Comparison of ENCODE assay signal across 31 cellular contexts in the genomic region with DNA sequence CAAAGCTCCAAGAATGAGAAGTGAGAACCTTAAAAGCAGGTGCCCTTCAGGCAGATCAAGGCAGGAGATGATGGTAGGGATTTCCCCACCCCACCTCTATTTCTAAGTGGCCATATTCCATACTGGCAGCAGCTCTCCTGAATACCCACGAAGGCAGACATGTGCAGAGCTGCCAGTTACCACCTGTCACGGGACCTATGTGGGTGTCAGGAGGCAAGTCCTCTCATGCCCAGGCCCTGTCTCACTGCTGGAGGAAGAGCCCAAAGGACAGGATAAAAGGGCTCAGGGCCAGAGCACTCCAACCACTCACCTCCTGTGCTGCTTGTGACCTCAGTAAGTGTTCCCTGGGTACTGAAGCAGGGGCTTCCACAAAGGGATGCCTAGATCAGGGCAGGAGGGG. TPM values are rescaled to one million over a fixed set of nuclear protein-coding genes. Genes with fewer than 3 reads are reported as not detected.
"Had no signal": no experiment of that assay in that cellular context is flagged by ENCODE, and none has a peak within 500 bp of the region (broad histone marks: within the 10 kb centered on the region; RNA-seq: fewer than 3 reads in every experiment).

No MANE protein-coding gene starts in this region.

- H3K4me1 Mint-ChIP-seq: activated B cell treated with CpG ODN at 0.5 μM for 24 hours; activated CD4-positive, alpha-beta T cell treated with anti-CD3 and anti-CD28 coated beads, Interleukin-2, amount 10 ng/mL, durations not matched to agents 24 days and 14 days; activated CD8-positive, alpha-beta memory T cell treated with anti-CD3 and anti-CD28 coated beads, Interleukin-2, amount 10 ng/mL, durations not matched to agents 7 days and 5 days; activated naive CD8-positive, alpha-beta T cell treated with anti-CD3 and anti-CD28 coated beads, Interleukin-2, amount 50 U/mL, for 24 hours; brain; T-cell had no signal

- ATAC-seq: activated CD8-positive, alpha-beta memory T cell treated with anti-CD3 and anti-CD28 coated beads, Interleukin-2, amount 10 ng/mL, durations not matched to agents 7 days and 5 days; activated naive CD4-positive, alpha-beta T cell treated with anti-CD3 and anti-CD28 coated beads, Interleukin-2, amount 50 U/mL, for 72 hours; Right ventricle myocardium inferior had no signal

- H3K36me3 ChIP-seq: ascending aorta had no signal

- DNase-seq: activated B cell treated with CpG ODN at 0.5 μM for 24 hours; activated CD4-positive, alpha-beta T cell treated with anti-CD3 and anti-CD28 coated beads for 1 hour; activated CD4-positive, alpha-beta T cell treated with anti-CD3 and anti-CD28 coated beads, Interleukin-2, amount 10 ng/mL, durations not matched to agents 24 days and 14 days; activated CD4-positive, alpha-beta T cell treated with anti-CD3 and anti-CD28 coated beads, Interleukin-2, amount 50 U/mL, for 48 hours; activated CD8-positive, alpha-beta memory T cell treated with anti-CD3 and anti-CD28 coated beads, Interleukin-2, amount 10 ng/mL, durations not matched to agents 7 days and 5 days; activated effector memory CD4-positive, alpha-beta T cell treated with anti-CD3 and anti-CD28 coated beads, Interleukin-2, amount 50 U/mL, for 16 hours; activated naive CD4-positive, alpha-beta T cell treated with Interleukin-2 at 50 U/mL for 16 hours; activated naive CD8-positive, alpha-beta T cell treated with anti-CD3 and anti-CD28 coated beads, Interleukin-2, amount 50 U/mL, for 24 hours; activated T-cell treated with anti-CD3 and anti-CD28 coated beads, Interleukin-2, amount 50 U/mL, for 24 hours; amniotic stem cell; KBM-7; NCI-H1092; NCI-H1417; NCI-H1930; NCI-H2171; NCI-H2227 treated with DMSO at 0.1 percent for 48 hours; NCI-H446 treated with DMSO at 0.1 percent for 48 hours; NCI-H526; NCI-H774; PC-9; T-cell; T-helper 2 cell; T1000 had no signal

- H3K4me3 ChIP-seq: ascending aorta, PC-9, SK-N-MC had no signal

- H3K4me3 Mint-ChIP-seq: activated B cell treated with CpG ODN at 0.5 μM for 24 hours; activated CD4-positive, alpha-beta T cell treated with anti-CD3 and anti-CD28 coated beads, Interleukin-2, amount 10 ng/mL, durations not matched to agents 24 days and 14 days; activated CD8-positive, alpha-beta memory T cell treated with anti-CD3 and anti-CD28 coated beads, Interleukin-2, amount 10 ng/mL, durations not matched to agents 7 days and 5 days; activated naive CD8-positive, alpha-beta T cell treated with anti-CD3 and anti-CD28 coated beads, Interleukin-2, amount 50 U/mL, for 24 hours; activated T-cell treated with anti-CD3 and anti-CD28 coated beads, Interleukin-2, amount 50 U/mL, for 24 hours; brain; T-cell had no signal

- H3K9me3 Mint-ChIP-seq: activated CD4-positive, alpha-beta T cell treated with anti-CD3 and anti-CD28 coated beads, Interleukin-2, amount 10 ng/mL, durations not matched to agents 24 days and 14 days; activated naive CD4-positive, alpha-beta T cell treated with anti-CD3 and anti-CD28 coated beads, Interleukin-2, amount 50 U/mL, for 72 hours; activated naive CD8-positive, alpha-beta T cell treated with anti-CD3 and anti-CD28 coated beads, Interleukin-2, amount 50 U/mL, for 24 hours; activated T-cell treated with anti-CD3 and anti-CD28 coated beads, Interleukin-2, amount 50 U/mL, for 24 hours had no signal

- H3K36me3 Mint-ChIP-seq: activated CD8-positive, alpha-beta memory T cell treated with anti-CD3 and anti-CD28 coated beads, Interleukin-2, amount 10 ng/mL, durations not matched to agents 7 days and 5 days; activated naive CD4-positive, alpha-beta T cell treated with anti-CD3 and anti-CD28 coated beads, Interleukin-2, amount 50 U/mL, for 72 hours; brain; T-cell had no signal

- H3K27ac Mint-ChIP-seq: activated B cell treated with CpG ODN at 0.5 μM for 24 hours; activated CD4-positive, alpha-beta T cell treated with anti-CD3 and anti-CD28 coated beads, Interleukin-2, amount 10 ng/mL, durations not matched to agents 24 days and 14 days; activated CD8-positive, alpha-beta memory T cell treated with anti-CD3 and anti-CD28 coated beads, Interleukin-2, amount 10 ng/mL, durations not matched to agents 7 days and 5 days; activated naive CD4-positive, alpha-beta T cell treated with anti-CD3 and anti-CD28 coated beads, Interleukin-2, amount 50 U/mL, for 72 hours; activated naive CD8-positive, alpha-beta T cell treated with anti-CD3 and anti-CD28 coated beads, Interleukin-2, amount 50 U/mL, for 24 hours; activated T-cell treated with anti-CD3 and anti-CD28 coated beads, Interleukin-2, amount 50 U/mL, for 24 hours; brain; T-cell had no signal

- H3K27ac ChIP-seq: ascending aorta, PC-9, SK-N-MC had no signal

- H3K27me3 ChIP-seq: ascending aorta had no signal

RNA-seq across cellular contexts. Expression of gene LCE1B, which starts 0.7 kb away (rescaled TPM):
- total RNA-seq: activated B cell treated with CpG ODN at 0.5 μM for 24 hours; activated CD4-positive, alpha-beta T cell treated with anti-CD3 and anti-CD28 coated beads, Interleukin-2, amount 10 ng/mL, durations not matched to agents 24 days and 14 days; activated CD8-positive, alpha-beta memory T cell treated with anti-CD3 and anti-CD28 coated beads, Interleukin-2, amount 10 ng/mL, durations not matched to agents 7 days and 5 days; activated naive CD4-positive, alpha-beta T cell treated with anti-CD3 and anti-CD28 coated beads, Interleukin-2, amount 50 U/mL, for 72 hours; ascending aorta; cardiac septum; LHCN-M2; M059J; PC-9; Right ventricle myocardium inferior; T-cell had no signal

RNA-seq across cellular contexts. Expression of gene LCE1C, which starts 4.6 kb away (rescaled TPM):
- total RNA-seq: activated B cell treated with CpG ODN at 0.5 μM for 24 hours; activated CD4-positive, alpha-beta T cell treated with anti-CD3 and anti-CD28 coated beads, Interleukin-2, amount 10 ng/mL, durations not matched to agents 24 days and 14 days; activated CD8-positive, alpha-beta memory T cell treated with anti-CD3 and anti-CD28 coated beads, Interleukin-2, amount 10 ng/mL, durations not matched to agents 7 days and 5 days; activated naive CD4-positive, alpha-beta T cell treated with anti-CD3 and anti-CD28 coated beads, Interleukin-2, amount 50 U/mL, for 72 hours; ascending aorta; cardiac septum; LHCN-M2; M059J; PC-9; Right ventricle myocardium inferior; T-cell had no signal

RNA-seq across cellular contexts. Expression of gene LCE1D, which starts 14.5 kb away (rescaled TPM):
- total RNA-seq: activated B cell treated with CpG ODN at 0.5 μM for 24 hours; activated CD4-positive, alpha-beta T cell treated with anti-CD3 and anti-CD28 coated beads, Interleukin-2, amount 10 ng/mL, durations not matched to agents 24 days and 14 days; activated CD8-positive, alpha-beta memory T cell treated with anti-CD3 and anti-CD28 coated beads, Interleukin-2, amount 10 ng/mL, durations not matched to agents 7 days and 5 days; activated naive CD4-positive, alpha-beta T cell treated with anti-CD3 and anti-CD28 coated beads, Interleukin-2, amount 50 U/mL, for 72 hours; ascending aorta; cardiac septum; LHCN-M2; M059J; PC-9; Right ventricle myocardium inferior; T-cell had no signal

RNA-seq across cellular contexts. Expression of gene LCE1A, which starts 16.2 kb away (rescaled TPM):
- total RNA-seq: activated B cell treated with CpG ODN at 0.5 μM for 24 hours; activated CD4-positive, alpha-beta T cell treated with anti-CD3 and anti-CD28 coated beads, Interleukin-2, amount 10 ng/mL, durations not matched to agents 24 days and 14 days; activated CD8-positive, alpha-beta memory T cell treated with anti-CD3 and anti-CD28 coated beads, Interleukin-2, amount 10 ng/mL, durations not matched to agents 7 days and 5 days; activated naive CD4-positive, alpha-beta T cell treated with anti-CD3 and anti-CD28 coated beads, Interleukin-2, amount 50 U/mL, for 72 hours; ascending aorta; cardiac septum; LHCN-M2; M059J; PC-9; Right ventricle myocardium inferior; T-cell had no signal

RNA-seq across cellular contexts. Expression of gene LCE1E, which starts 25.0 kb away (rescaled TPM):
- total RNA-seq: activated B cell treated with CpG ODN at 0.5 μM for 24 hours; activated CD4-positive, alpha-beta T cell treated with anti-CD3 and anti-CD28 coated beads, Interleukin-2, amount 10 ng/mL, durations not matched to agents 24 days and 14 days; activated CD8-positive, alpha-beta memory T cell treated with anti-CD3 and anti-CD28 coated beads, Interleukin-2, amount 10 ng/mL, durations not matched to agents 7 days and 5 days; activated naive CD4-positive, alpha-beta T cell treated with anti-CD3 and anti-CD28 coated beads, Interleukin-2, amount 50 U/mL, for 72 hours; ascending aorta; cardiac septum; LHCN-M2; M059J; PC-9; Right ventricle myocardium inferior; T-cell had no signal
